ENCODE assay signal across 24 cellular contexts in the genomic region with DNA sequence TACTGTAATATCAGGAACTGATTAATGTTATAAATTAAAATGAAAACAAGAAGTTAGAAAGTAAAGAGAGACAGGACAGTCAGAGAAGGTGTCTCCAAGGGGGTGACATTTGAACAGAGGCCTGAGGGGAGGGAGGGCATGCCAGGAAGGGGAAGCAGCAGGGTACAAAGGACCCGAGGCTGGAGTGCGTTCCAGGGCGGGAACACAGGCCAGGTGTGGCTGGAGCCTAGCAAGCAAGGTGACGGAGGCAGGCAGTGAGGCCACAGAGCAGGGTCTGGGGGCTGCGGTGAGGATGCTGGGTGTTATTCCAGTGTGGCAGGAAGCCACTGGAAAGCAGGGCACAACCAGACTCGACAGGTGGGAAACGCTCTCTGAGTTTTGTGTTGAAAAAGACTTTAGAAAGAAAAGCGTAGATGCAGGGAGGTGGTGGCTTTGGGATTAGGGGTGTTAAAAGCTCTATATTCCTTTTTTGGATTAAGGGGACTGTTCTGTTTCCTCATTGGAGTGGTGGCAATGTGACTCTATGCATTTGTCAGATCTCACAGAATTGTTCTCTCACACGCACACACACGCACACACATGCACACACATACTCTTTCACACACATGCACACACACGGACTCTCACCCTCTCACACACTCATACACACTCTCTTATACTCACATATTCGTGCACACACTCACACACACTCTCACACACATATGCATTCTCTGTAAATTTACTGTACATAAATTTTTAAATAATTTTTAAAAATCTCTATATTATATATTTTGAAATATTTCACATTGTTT.
DNase-seq lines count a peak whose midpoint lies in the region; ATAC-seq and TF ChIP-seq lines count a peak whose summit lies in the region.
"Had no signal": no experiment of that assay in that cellular context is flagged by ENCODE, and none has a peak within 500 bp of the region (broad histone marks: within the 10 kb centered on the region; RNA-seq: fewer than 3 reads in every experiment).

No MANE protein-coding gene starts in this region.

- H2BK120ac ChIP-seq in H9 (ENCODE audit: low read depth, low read length, poor library complexity, severe bottlenecking): no peak overlapping the region

- intact Hi-C loops in stomach (cut with DNase I; ENCODE audit: low total_unique reads): no loop called here
- intact Hi-C loops in activated CD4-positive, alpha-beta T cell treated with anti-CD3 and anti-CD28 coated beads for 36 hours (cut with DNase I, micrococcal nuclease): no loop called here

- H3K18ac ChIP-seq in H9 (ENCODE audit: insufficient read length, low read depth, low read length): no peak overlapping the region

- H3K23me2 ChIP-seq in H9 (ENCODE audit: insufficient read length, low read depth, low read length, poor library complexity, severe bottlenecking): no peaks in the 10 kb centered on the region

- no peak overlapping the region for H2AK5ac ChIP-seq in H9 (ENCODE audit: insufficient read length, low read length)

- peaks cover 14% of the 10 kb centered on the region for H3K27me3 Mint-ChIP-seq in H9 (ENCODE audit: low read depth)
- H3K27me3 Mint-ChIP-seq in T-helper 17 cell: no peaks in the 10 kb centered on the region
- peaks cover 4% of the 10 kb centered on the region for H3K27me3 Mint-ChIP-seq in activated CD4-positive, alpha-beta T cell treated with anti-CD3 and anti-CD28 coated beads for 36 hours
- H3K27me3 Mint-ChIP-seq: effector memory CD8-positive, alpha-beta T cell had no signal

- H2BK5ac ChIP-seq in H9 (ENCODE audit: insufficient read length, low read length): no peak overlapping the region

- H4K20me1 ChIP-seq in H9 (ENCODE audit: control insufficient read depth, insufficient read depth, insufficient read length): no peaks in the 10 kb centered on the region

- H3K36me3 ChIP-seq in stomach: no peaks in the 10 kb centered on the region
- H3K36me3 ChIP-seq: heart right ventricle, MG63, neutrophil had no signal

- H2AFZ ChIP-seq in H9 (ENCODE audit: low read length): no peak overlapping the region

- H3K4ac ChIP-seq in H9 (ENCODE audit: low read depth, low read length): no peak overlapping the region

- H3K36me3 Mint-ChIP-seq in H9 (ENCODE audit: insufficient read depth in 1 of 3, low read depth in 3 of 3) (peaks cover 2 to 17% (median 7%) of the 10 kb centered on the region in 3 experiments; a peak in 5 of 7 replicates), T-helper 17 cell (ENCODE audit: low read depth) (no peaks in the 10 kb centered on the region)
- no peaks in the 10 kb centered on the region for H3K36me3 Mint-ChIP-seq in activated CD4-positive, alpha-beta T cell treated with anti-CD3 and anti-CD28 coated beads for 36 hours (ENCODE audit: low read depth)

- H2BK20ac ChIP-seq in H9 (ENCODE audit: low read depth, low read length, poor library complexity, severe bottlenecking): no peak overlapping the region

- H2BK12ac ChIP-seq in H9 (ENCODE audit: insufficient read length, low read depth, low read length): no peak overlapping the region

- H3K9ac ChIP-seq in H9 (ENCODE audit: extremely low read depth, insufficient read length, low read length): no peak overlapping the region

- H4K91ac ChIP-seq in H9 (ENCODE audit: insufficient read length, low read depth, low read length): no peak overlapping the region

- no peaks in the 10 kb centered on the region for H3K79me1 ChIP-seq in H9 (ENCODE audit: insufficient read depth, low read depth, low read length, poor library complexity, severe bottlenecking)

- H3K27me3 ChIP-seq in H9 (ENCODE audit: insufficient read depth, low read length) (no peaks in the 10 kb centered on the region), stomach (no peaks in the 10 kb centered on the region)
- H3K27me3 ChIP-seq: MG63, neutrophil had no signal

- no peaks in the 10 kb centered on the region for H3K79me2 ChIP-seq in H9 (ENCODE audit: insufficient read depth, low read length)

- no peak overlapping the region for H3K4me3 ChIP-seq in stomach
- H3K4me3 ChIP-seq: heart right ventricle, MG63, psoas muscle, skin epidermis had no signal

- H3K9me3 ChIP-seq in H9 (ENCODE audit: control insufficient read depth, low read depth, low read length) (peaks cover 8% of the 10 kb centered on the region), T-helper 17 cell (ENCODE audit: control insufficient read depth, low read length, poor library complexity, severe bottlenecking) (no peaks in the 10 kb centered on the region), stomach (peaks cover 4 to 21% (median 17%) of the 10 kb centered on the region in 4 donors)
- H3K9me3 ChIP-seq: neutrophil had no signal

- no peak overlapping the region for H4K8ac ChIP-seq in H9 (replicated peaks; ENCODE audit: insufficient read length, low read depth, low read length)

- no peak overlapping the region for H2BK15ac ChIP-seq in H9 (ENCODE audit: low read depth, low read length)

- POLR2A ChIA-PET in activated CD4-positive, alpha-beta T cell treated with anti-CD3 and anti-CD28 coated beads for 36 hours (lab: Charles Lee): no interaction called here

- H3K27ac ChIP-seq in H9 (ENCODE audit: insufficient read length, low read depth, low read length) (no peak overlapping the region), stomach (no peak overlapping the region)
- H3K27ac ChIP-seq: heart right ventricle, neutrophil, psoas muscle had no signal

- TF ChIP-seq CTCF in H9 (conservative IDR thresholded peaks at IDR 0.05) (no peak), stomach (IDR thresholded peaks at IDR 0.05) (no peak)

- 100% methylated on average over 2 of the region's 12 CpGs for WGBS in H9 (ENCODE audit: extremely low coverage, insufficient read length, low lambda C conversion rate)
- WGBS in stomach, 5 donors: 63 to 66% (median 65%) methylated on average over 12 of the region's 12 CpGs

- TF ChIP-seq EP300 in stomach (IDR thresholded peaks at IDR 0.05): no peak

- TF ChIP-seq POLR2A in stomach (IDR thresholded peaks at IDR 0.05): no peak

- H4K5ac ChIP-seq in H9 (ENCODE audit: insufficient read length, low read depth, low read length): no peak overlapping the region

- H3K4me1 Mint-ChIP-seq in H9: peaks cover 5 to 11% of the 10 kb centered on the region in 2 experiments; a peak in 3 of 4 replicates
- H3K4me1 Mint-ChIP-seq in T-helper 17 cell: no peaks in the 10 kb centered on the region
- H3K4me1 Mint-ChIP-seq in activated CD4-positive, alpha-beta T cell treated with anti-CD3 and anti-CD28 coated beads for 36 hours: no peaks in the 10 kb centered on the region

- H3K9me3 Mint-ChIP-seq in H9: peaks cover 17 to 19% of the 10 kb centered on the region in 2 experiments
- H3K9me3 Mint-ChIP-seq in activated CD4-positive, alpha-beta T cell treated with anti-CD3 and anti-CD28 coated beads for 36 hours (ENCODE audit: low read depth): peaks cover 16% of the 10 kb centered on the region

- H3K56ac ChIP-seq in H9 (ENCODE audit: insufficient read length, low read depth, low read length): no peak overlapping the region

- H3K23ac ChIP-seq in H9 (ENCODE audit: insufficient read length, low read depth, low read length): no peak overlapping the region

- no peak overlapping the region for H3K14ac ChIP-seq in H9 (ENCODE audit: insufficient read depth, low read length)

- CTCF ChIA-PET in activated CD4-positive, alpha-beta T cell treated with anti-CD3 and anti-CD28 coated beads for 36 hours (lab: Charles Lee): no interaction called here

- no peak overlapping the region for H3T11ph ChIP-seq in H9 (ENCODE audit: low read length)

- H3K4me1 ChIP-seq in H9 (ENCODE audit: insufficient read depth, low read length) (no peaks in the 10 kb centered on the region; the same call in 1 of the 2 replicates), stomach (no peaks in the 10 kb centered on the region)
- H3K4me1 ChIP-seq: heart right ventricle, psoas muscle had no signal

- no peak for ATAC-seq in T-helper 17 cell
- ATAC-seq in activated CD4-positive, alpha-beta T cell treated with anti-CD3 and anti-CD28 coated beads for 36 hours: no peak
- ATAC-seq: activated CD8-positive, alpha-beta T cell treated with anti-CD3 and anti-CD28 coated beads, Interleukin-2, amount 10 ng/mL, durations not matched to agents 7 days and 5 days; activated naive CD4-positive, alpha-beta T cell treated with anti-CD3 and anti-CD28 coated beads, Interleukin-2, amount 50 U/mL, for 72 hours; effector memory CD8-positive, alpha-beta T cell; HCT116; heart right ventricle; left colon had no signal

- H3K27ac Mint-ChIP-seq in H9 (peak overlapping the region in 1 of 3 experiments; percentile 74; a peak in 1 of 7 replicates), T-helper 17 cell (no peak overlapping the region)
- no peak overlapping the region for H3K27ac Mint-ChIP-seq in activated CD4-positive, alpha-beta T cell treated with anti-CD3 and anti-CD28 coated beads for 36 hours
- H3K27ac Mint-ChIP-seq: activated CD8-positive, alpha-beta T cell treated with anti-CD3 and anti-CD28 coated beads, Interleukin-2, amount 10 ng/mL, durations not matched to agents 7 days and 5 days; activated naive CD4-positive, alpha-beta T cell treated with anti-CD3 and anti-CD28 coated beads, Interleukin-2, amount 50 U/mL, for 72 hours; effector memory CD8-positive, alpha-beta T cell had no signal

- H3K4me3 Mint-ChIP-seq in H9 (no peak overlapping the region; a peak in 1 of 5 replicates), T-helper 17 cell (peak overlapping the region; percentile 3)
- no peak overlapping the region for H3K4me3 Mint-ChIP-seq in activated CD4-positive, alpha-beta T cell treated with anti-CD3 and anti-CD28 coated beads for 36 hours
- H3K4me3 Mint-ChIP-seq: activated CD8-positive, alpha-beta T cell treated with anti-CD3 and anti-CD28 coated beads, Interleukin-2, amount 10 ng/mL, durations not matched to agents 7 days and 5 days; effector memory CD8-positive, alpha-beta T cell had no signal

- no peak overlapping the region for H3K4me2 ChIP-seq in H9 (ENCODE audit: insufficient read depth, insufficient read length, low read length)

- DNase-seq in H9 (peak; percentile 64), T-helper 17 cell (no peak), islet precursor cell (peak; percentile 41), stomach (peak; percentile 17), COLO829 (ENCODE audit: low spot score) (no peak), COR-L47 (lab: John Stamatoyannopoulos, UW) (no peak)
- DNase-seq in activated CD4-positive, alpha-beta T cell treated with anti-CD3 and anti-CD28 coated beads for 36 hours: no peak
- DNase-seq: activated CD8-positive, alpha-beta T cell treated with anti-CD3 and anti-CD28 coated beads, Interleukin-2, amount 10 ng/mL, durations not matched to agents 7 days and 5 days; C1 segment of cervical spinal cord; effector memory CD8-positive, alpha-beta T cell; foreskin melanocyte; heart right ventricle; KBM-7; mesendoderm; MG63; NCI-H82; psoas muscle; stimulated activated CD4-positive, alpha-beta T cell treated with anti-CD3 and anti-CD28 coated beads, Interleukin-1b, Interleukin-23, amount 100 ng/mL, for 48 hours; T-helper 1 cell had no signal

Comparison
In these comparisons a context has a peak if more than half of its experiments do, and no peak if none do; other contexts are left out.
1. DNase-seq: peak in H9 (single experiment), islet precursor cell (single experiment) and stomach (single experiment); none in T-helper 17 cell (0 of 3), activated CD4-positive, alpha-beta T cell treated with anti-CD3 and anti-CD28 coated beads for 36 hours (single experiment), COLO829 (single experiment) and COR-L47 (single experiment).